ENCODE assay signal across 23 cellular contexts in the genomic region with DNA sequence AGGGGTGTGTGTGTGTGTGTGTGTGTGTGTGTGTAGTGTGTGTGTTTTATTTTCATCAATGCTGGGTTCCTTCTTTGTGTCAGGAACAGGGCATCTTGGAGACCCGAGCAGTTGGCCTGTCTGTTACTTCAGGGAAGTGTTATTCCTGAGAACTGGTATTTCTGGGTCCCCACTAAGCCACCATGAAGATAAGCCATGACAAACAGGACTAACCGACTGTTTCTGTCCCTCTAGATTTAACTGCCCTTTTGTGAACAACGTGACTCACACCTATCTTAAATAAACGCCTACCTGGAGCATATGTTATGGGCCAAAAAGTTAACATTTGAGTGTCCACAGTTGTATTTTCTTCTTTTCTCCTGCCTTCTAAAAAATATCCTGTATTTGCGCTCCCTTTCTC.
"Had no signal": no experiment of that assay in that cellular context is flagged by ENCODE, and none has a peak within 500 bp of the region (broad histone marks: within the 10 kb centered on the region; RNA-seq: fewer than 3 reads in every experiment).

No MANE protein-coding gene starts in this region.

- H3K27me3 ChIP-seq: brain microvascular endothelial cell, gastroesophageal sphincter, heart left ventricle, neutrophil, pancreas, sigmoid colon, tibial artery had no signal

- DNase-seq: activated CD4-positive, alpha-beta T cell treated with anti-CD3 and anti-CD28 coated beads, Interleukin-2, amount 10 ng/mL, durations not matched to agents 7 days and 5 days; activated CD4-positive, CD25-positive, alpha-beta regulatory T cell; activated CD8-positive, alpha-beta T cell treated with anti-CD3 and anti-CD28 coated beads, Interleukin-2, amount 10 ng/mL, durations not matched to agents 7 days and 5 days; activated effector memory CD4-positive, alpha-beta T cell treated with Interleukin-2 at 50 U/mL for 16 hours; activated naive CD4-positive, alpha-beta T cell treated with anti-CD3 and anti-CD28 coated beads, Interleukin-2, amount 50 U/mL, for 16 hours; activated T-cell treated with anti-CD3 and anti-CD28 coated beads, Interleukin-2, amount 50 U/mL, for 24 hours; aorta; brain microvascular endothelial cell; erythroblast; heart left ventricle; kidney glomerular epithelial cell; mesenchymal stem cell; naive thymus-derived CD8-positive, alpha-beta T cell; pancreas; sigmoid colon; stimulated activated CD4-positive, alpha-beta T cell treated with anti-CD3 and anti-CD28 coated beads, Interleukin-4, amount 100 ng/mL, for 4 hours; stimulated activated naive B cell treated with anti-CD40 and anti-IgM and Interleukin-4, amounts not matched to agents 10 μg/mL and 1 μg/mL and 100 μg/mL, for 72 hours; T-helper 1 cell; T1000; tibial artery had no signal

- H3K4me3 Mint-ChIP-seq: activated CD4-positive, alpha-beta T cell treated with anti-CD3 and anti-CD28 coated beads, Interleukin-2, amount 10 ng/mL, durations not matched to agents 7 days and 5 days; activated CD8-positive, alpha-beta T cell treated with anti-CD3 and anti-CD28 coated beads, Interleukin-2, amount 10 ng/mL, durations not matched to agents 7 days and 5 days; activated T-cell treated with anti-CD3 and anti-CD28 coated beads, Interleukin-2, amount 50 U/mL, for 24 hours; naive thymus-derived CD8-positive, alpha-beta T cell; stimulated activated naive B cell treated with anti-CD40 and anti-IgM and Interleukin-4, amounts not matched to agents 10 μg/mL and 1 μg/mL and 100 μg/mL, for 72 hours had no signal

- H3K27me3 Mint-ChIP-seq: activated CD4-positive, alpha-beta T cell treated with anti-CD3 and anti-CD28 coated beads, Interleukin-2, amount 10 ng/mL, durations not matched to agents 7 days and 5 days; activated T-cell treated with anti-CD3 and anti-CD28 coated beads, Interleukin-2, amount 50 U/mL, for 24 hours; naive thymus-derived CD8-positive, alpha-beta T cell; stimulated activated naive B cell treated with anti-CD40 and anti-IgM and Interleukin-4, amounts not matched to agents 10 μg/mL and 1 μg/mL and 100 μg/mL, for 72 hours had no signal

- H3K4me1 ChIP-seq: gastroesophageal sphincter, heart left ventricle, sigmoid colon, tibial artery had no signal

- ATAC-seq: activated CD8-positive, alpha-beta T cell treated with anti-CD3 and anti-CD28 coated beads, Interleukin-2, amount 10 ng/mL, durations not matched to agents 7 days and 5 days; gastroesophageal sphincter; heart left ventricle; naive thymus-derived CD8-positive, alpha-beta T cell; pancreas; stimulated activated naive B cell treated with anti-CD40 and anti-IgM and Interleukin-4, amounts not matched to agents 10 μg/mL and 1 μg/mL and 100 μg/mL, for 72 hours had no signal

- H3K9me3 Mint-ChIP-seq: activated CD4-positive, alpha-beta T cell treated with anti-CD3 and anti-CD28 coated beads, Interleukin-2, amount 10 ng/mL, durations not matched to agents 7 days and 5 days; activated T-cell treated with anti-CD3 and anti-CD28 coated beads, Interleukin-2, amount 50 U/mL, for 24 hours; naive thymus-derived CD8-positive, alpha-beta T cell had no signal

- H3K9me3 ChIP-seq: neutrophil, pancreas, tibial artery had no signal

- H3K27ac ChIP-seq: brain microvascular endothelial cell, coronary artery, gastroesophageal sphincter, heart left ventricle, neutrophil, pancreas, sigmoid colon, tibial artery had no signal

- H3K36me3 ChIP-seq: brain microvascular endothelial cell, gastroesophageal sphincter, heart left ventricle, neutrophil, pancreas, sigmoid colon, tibial artery had no signal

- H3K4me3 ChIP-seq: coronary artery, gastroesophageal sphincter, heart left ventricle, pancreas, sigmoid colon, tibial artery had no signal

- H3K27ac Mint-ChIP-seq: activated CD4-positive, alpha-beta T cell treated with anti-CD3 and anti-CD28 coated beads, Interleukin-2, amount 10 ng/mL, durations not matched to agents 7 days and 5 days; activated CD8-positive, alpha-beta T cell treated with anti-CD3 and anti-CD28 coated beads, Interleukin-2, amount 10 ng/mL, durations not matched to agents 7 days and 5 days; activated T-cell treated with anti-CD3 and anti-CD28 coated beads, Interleukin-2, amount 50 U/mL, for 24 hours; stimulated activated naive B cell treated with anti-CD40 and anti-IgM and Interleukin-4, amounts not matched to agents 10 μg/mL and 1 μg/mL and 100 μg/mL, for 72 hours had no signal
